ENCODE assay signal across 16 cellular contexts in genomic region chr2:39688181-39688580, GRCh38. TPM values are rescaled to one million over a fixed set of nuclear protein-coding genes. Genes with fewer than 3 reads are reported as not detected.
"Had no signal": no experiment of that assay in that cellular context is flagged by ENCODE, and none has a peak within 500 bp of the region (broad histone marks: within the 10 kb centered on the region; RNA-seq: fewer than 3 reads in every experiment).

No MANE protein-coding gene starts in this region.

- H3K9me3 Mint-ChIP-seq: activated CD4-positive, alpha-beta T cell treated with anti-CD3 and anti-CD28 coated beads, Interleukin-2, amount 10 ng/mL, durations not matched to agents 7 days and 5 days had no signal

- H3K27ac ChIP-seq: brain microvascular endothelial cell, coronary artery, lower lobe of right lung, thyroid gland had no signal

- H3K4me1 Mint-ChIP-seq: activated CD4-positive, alpha-beta T cell treated with anti-CD3 and anti-CD28 coated beads, Interleukin-2, amount 10 ng/mL, durations not matched to agents 7 days and 5 days; central memory CD8-positive, alpha-beta T cell had no signal

- DNase-seq: activated CD4-positive, alpha-beta T cell treated with anti-CD3 and anti-CD28 coated beads, Interleukin-2, amount 10 ng/mL, durations not matched to agents 7 days and 5 days; activated CD8-positive, alpha-beta T cell treated with anti-CD3 and anti-CD28 coated beads, Interleukin-2, amount 10 ng/mL, durations not matched to agents 7 days and 5 days; activated naive CD4-positive, alpha-beta T cell treated with anti-CD3 and anti-CD28 coated beads, Interleukin-2, amount 50 U/mL, for 16 hours; activated T-cell treated with anti-CD3 and anti-CD28 coated beads, Interleukin-2, amount 50 U/mL, for 24 hours; aorta; brain microvascular endothelial cell; hypothalamus; islet precursor cell; lower lobe of right lung; stimulated activated CD4-positive, alpha-beta T cell treated with anti-CD3 and anti-CD28 coated beads, Interleukin-12 subunit alpha, Interleukin-12 subunit beta, amount 100 ng/mL, for 4 hours; stimulated activated CD4-positive, alpha-beta T cell treated with anti-CD3 and anti-CD28 coated beads, Interleukin-1b, Interleukin-23, amount 100 ng/mL, for 48 hours; stimulated activated naive CD4-positive, alpha-beta T cell treated with Interleukin-2 at 50 U/mL for 16 hours; thyroid gland had no signal

- H3K27me3 Mint-ChIP-seq: progenitor cell of endocrine pancreas had no signal

- H3K9me3 ChIP-seq: lower lobe of right lung, thyroid gland had no signal

- H3K36me3 ChIP-seq: brain microvascular endothelial cell, lower lobe of right lung, thyroid gland had no signal

- H3K27ac Mint-ChIP-seq: activated CD4-positive, alpha-beta T cell treated with anti-CD3 and anti-CD28 coated beads, Interleukin-2, amount 10 ng/mL, durations not matched to agents 7 days and 5 days; activated CD8-positive, alpha-beta T cell treated with anti-CD3 and anti-CD28 coated beads, Interleukin-2, amount 10 ng/mL, durations not matched to agents 7 days and 5 days; activated T-cell treated with anti-CD3 and anti-CD28 coated beads, Interleukin-2, amount 50 U/mL, for 24 hours; progenitor cell of endocrine pancreas had no signal

- H3K4me3 Mint-ChIP-seq: activated CD4-positive, alpha-beta T cell treated with anti-CD3 and anti-CD28 coated beads, Interleukin-2, amount 10 ng/mL, durations not matched to agents 7 days and 5 days; activated CD8-positive, alpha-beta T cell treated with anti-CD3 and anti-CD28 coated beads, Interleukin-2, amount 10 ng/mL, durations not matched to agents 7 days and 5 days; activated T-cell treated with anti-CD3 and anti-CD28 coated beads, Interleukin-2, amount 50 U/mL, for 24 hours; central memory CD8-positive, alpha-beta T cell had no signal

- H3K27me3 ChIP-seq: brain microvascular endothelial cell, thyroid gland had no signal

- H3K4me3 ChIP-seq: coronary artery, lower lobe of right lung, thyroid gland had no signal

- H3K4me1 ChIP-seq: lower lobe of right lung had no signal

RNA-seq across cellular contexts. Expression of gene TMEM178A, which starts 22.5 kb away (rescaled TPM):
- total RNA-seq: activated CD8-positive, alpha-beta T cell treated with anti-CD3 and anti-CD28 coated beads, Interleukin-2, amount 10 ng/mL, durations not matched to agents 7 days and 5 days had no signal
